In the genomic region with DNA sequence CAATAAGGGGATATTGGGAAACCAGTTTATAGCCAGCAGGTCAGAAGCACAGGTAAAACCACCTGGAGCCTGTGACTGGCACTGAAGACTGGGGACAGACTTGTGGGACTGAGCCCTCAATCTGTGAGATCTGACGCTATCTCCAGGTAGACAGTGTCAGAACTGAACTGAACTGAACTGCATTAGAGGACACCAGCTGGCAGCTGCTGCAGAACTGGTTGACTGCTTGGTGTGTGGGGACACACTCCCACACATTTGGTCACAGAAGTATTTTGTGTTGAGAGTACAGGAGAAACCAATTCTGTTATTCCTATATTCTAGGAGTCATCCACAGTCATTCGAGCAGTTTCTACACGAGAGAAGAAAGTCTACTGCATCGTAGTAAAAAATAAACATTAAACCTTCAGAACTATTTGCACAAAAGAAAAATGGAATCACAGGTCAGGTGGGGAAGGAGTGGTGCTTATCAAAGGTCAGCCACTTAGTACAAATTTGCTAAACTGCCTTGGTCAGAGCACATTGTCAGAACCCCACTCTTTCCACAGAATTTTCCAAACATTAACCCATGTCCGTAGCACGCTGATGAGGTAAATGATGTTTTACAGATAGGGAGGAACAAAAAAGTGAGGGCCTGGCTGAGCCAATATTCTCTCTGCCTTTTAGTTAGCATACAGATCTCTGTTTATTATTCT, we compare ENCODE assay signal across 15 cellular contexts.
DNase-seq lines count a peak whose midpoint lies in the region; TF ChIP-seq lines count a peak whose summit lies in the region.
"Had no signal": no experiment of that assay in that cellular context is flagged by ENCODE, and none has a peak within 500 bp of the region (broad histone marks: within the 10 kb centered on the region; RNA-seq: fewer than 3 reads in every experiment).

No MANE protein-coding gene starts in this region.

- peaks cover 3 to 35% (median 24%) of the 10 kb centered on the region in 4 donors for H3K4me1 ChIP-seq in liver (ENCODE audit: control insufficient read depth in 4 of 4, insufficient read depth in 4 of 4, low read length in 3 of 4)
- H3K4me1 ChIP-seq: prostate gland had no signal

- no peak overlapping the region for H3K4me3 ChIP-seq in liver (ENCODE audit: low read depth in 1 of 3, low read length in 3 of 3)
- H3K4me3 ChIP-seq: lung, prostate gland had no signal

- no peaks in the 10 kb centered on the region for H3K9me3 ChIP-seq in liver (ENCODE audit: control insufficient read depth in 4 of 4, low read length in 3 of 4)
- H3K9me3 ChIP-seq: BE2C, prostate gland had no signal

- TF ChIP-seq CTCF in liver (IDR thresholded peaks at IDR 0.05; ENCODE audit: low read depth, low read length, missing input control), result no peak
- no peak for TF ChIP-seq CTCF in type B pancreatic cell (conservative IDR thresholded peaks at IDR 0.05)
- TF ChIP-seq CTCF in HFFc6 (IDR thresholded peaks at IDR 0.05), result no peak
- TF ChIP-seq CTCF in endothelial cell (IDR thresholded peaks at IDR 0.05; ENCODE audit: unreplicated experiment), result no peak

- H3K36me3 ChIP-seq in liver (ENCODE audit: control insufficient read depth in 4 of 4, insufficient read depth in 3 of 4, low read depth in 1 of 4, low read length in 3 of 4), result no peaks in the 10 kb centered on the region
- H3K36me3 ChIP-seq: BE2C, prostate gland had no signal

- H3K27me3 Mint-ChIP-seq in T-helper 2 cell treated with Interferon-gamma antibody and Interleukin-4, amounts not matched to agents 5 μg/mL and 100 μg/mL, for 36 hours (ENCODE audit: low read depth), result no peaks in the 10 kb centered on the region
- H3K27me3 Mint-ChIP-seq in type B pancreatic cell, result no peaks in the 10 kb centered on the region
- H3K27me3 Mint-ChIP-seq in HFFc6 (ENCODE audit: insufficient read depth), result no peaks in the 10 kb centered on the region; the same call in 1 of the 2 replicates
- peaks cover 2% of the 10 kb centered on the region for H3K27me3 Mint-ChIP-seq in endothelial cell (ENCODE audit: unreplicated experiment)
- H3K27me3 Mint-ChIP-seq: activated naive CD8-positive, alpha-beta T cell treated with anti-CD3 and anti-CD28 coated beads, Interleukin-2, amount 10 ng/mL, durations not matched to agents 7 days and 5 days had no signal

- H3K9me3 Mint-ChIP-seq in T-helper 2 cell treated with Interferon-gamma antibody and Interleukin-4, amounts not matched to agents 5 μg/mL and 100 μg/mL, for 36 hours, result peaks cover 3% of the 10 kb centered on the region
- no peaks in the 10 kb centered on the region for H3K9me3 Mint-ChIP-seq in type B pancreatic cell
- H3K9me3 Mint-ChIP-seq in HFFc6, result no peaks in the 10 kb centered on the region
- no peaks in the 10 kb centered on the region for H3K9me3 Mint-ChIP-seq in endothelial cell (ENCODE audit: unreplicated experiment)

- TF ChIP-seq RAD21 in liver (IDR thresholded peaks at IDR 0.05), result peak; percentile 55 to 62

- peak overlapping the region; percentile 19 for H3K27ac Mint-ChIP-seq in T-helper 2 cell treated with Interferon-gamma antibody and Interleukin-4, amounts not matched to agents 5 μg/mL and 100 μg/mL, for 36 hours
- peak overlapping the region; percentile 77 for H3K27ac Mint-ChIP-seq in type B pancreatic cell
- H3K27ac Mint-ChIP-seq in HFFc6, result no peak overlapping the region
- H3K27ac Mint-ChIP-seq in endothelial cell (ENCODE audit: unreplicated experiment), result no peak overlapping the region
- H3K27ac Mint-ChIP-seq: activated naive CD8-positive, alpha-beta T cell treated with anti-CD3 and anti-CD28 coated beads, Interleukin-2, amount 10 ng/mL, durations not matched to agents 7 days and 5 days had no signal

- 36% methylated on average over 6 of the region's 6 CpGs for WGBS in liver

- H3K4me3 Mint-ChIP-seq in T-helper 2 cell treated with Interferon-gamma antibody and Interleukin-4, amounts not matched to agents 5 μg/mL and 100 μg/mL, for 36 hours, result peak overlapping the region; percentile 29
- H3K4me3 Mint-ChIP-seq in type B pancreatic cell (peak overlapping the region; percentile 19), HFFc6 (no peak overlapping the region), endothelial cell (ENCODE audit: unreplicated experiment) (no peak overlapping the region)
- H3K4me3 Mint-ChIP-seq: activated naive CD8-positive, alpha-beta T cell treated with anti-CD3 and anti-CD28 coated beads, Interleukin-2, amount 10 ng/mL, durations not matched to agents 7 days and 5 days had no signal

- peaks cover 59% of the 10 kb centered on the region for H3K4me1 Mint-ChIP-seq in T-helper 2 cell treated with Interferon-gamma antibody and Interleukin-4, amounts not matched to agents 5 μg/mL and 100 μg/mL, for 36 hours (ENCODE audit: low read depth)
- peaks cover 47% of the 10 kb centered on the region for H3K4me1 Mint-ChIP-seq in type B pancreatic cell (ENCODE audit: unreplicated experiment)
- peaks cover 34% of the 10 kb centered on the region for H3K4me1 Mint-ChIP-seq in HFFc6 (ENCODE audit: low read depth)
- H3K4me1 Mint-ChIP-seq in endothelial cell (ENCODE audit: unreplicated experiment), result peaks cover 8% of the 10 kb centered on the region

- peak overlapping the region; percentile 91 for H3K27ac ChIP-seq in liver (ENCODE audit: low read depth in 1 of 2, low read length in 2 of 2)
- H3K27ac ChIP-seq: prostate gland had no signal

- H3K36me3 Mint-ChIP-seq in T-helper 2 cell treated with Interferon-gamma antibody and Interleukin-4, amounts not matched to agents 5 μg/mL and 100 μg/mL, for 36 hours (ENCODE audit: low read depth), result no peaks in the 10 kb centered on the region
- H3K36me3 Mint-ChIP-seq in type B pancreatic cell (no peaks in the 10 kb centered on the region), HFFc6 (ENCODE audit: low read depth) (peaks cover 15% of the 10 kb centered on the region; the same call in 1 of the 2 replicates), endothelial cell (ENCODE audit: low read depth, unreplicated experiment) (no peaks in the 10 kb centered on the region)

- H3K9ac ChIP-seq in liver (ENCODE audit: low read depth in 1 of 2, low read length in 2 of 2), result peak overlapping the region in 1 of 2 donors; percentile 91

- DNase-seq in stimulated activated CD4-positive, alpha-beta T cell treated with anti-CD3 and anti-CD28 coated beads, Interleukin-1b, Interleukin-23, amount 100 ng/mL, for 48 hours, result peak; percentile 32
- no peak for DNase-seq in stimulated activated CD4-positive, alpha-beta T cell treated with anti-CD3 and anti-CD28 coated beads, Interleukin-4, amount 100 ng/mL, for 24 hours
- no peak for DNase-seq in T-helper 2 cell treated with Interferon-gamma antibody and Interleukin-4, amounts not matched to agents 5 μg/mL and 100 μg/mL, for 36 hours (ENCODE audit: low spot score)
- no peak for DNase-seq in type B pancreatic cell (ENCODE audit: extremely low spot score, unreplicated experiment)
- DNase-seq in HFFc6, result no peak
- no peak for DNase-seq in SW480 (ENCODE audit: low spot score)
- no peak for DNase-seq in endothelial cell (ENCODE audit: low spot score)
- DNase-seq: activated CD4-positive, CD25-positive, alpha-beta regulatory T cell; activated naive CD8-positive, alpha-beta T cell treated with anti-CD3 and anti-CD28 coated beads, Interleukin-2, amount 10 ng/mL, durations not matched to agents 7 days and 5 days; BE2C; NCI-H446; trophoblast cell had no signal

- H3K27me3 ChIP-seq in liver (ENCODE audit: control insufficient read depth in 4 of 4, insufficient read depth in 4 of 4, low read length in 3 of 4), result no peaks in the 10 kb centered on the region
- H3K27me3 ChIP-seq: BE2C had no signal

TF ChIP-seq in liver, 16 proteins besides CTCF, POLR2A, EP300 and RAD21 (continues in another document):
- TF ChIP-seq EGR1 (IDR thresholded peaks at IDR 0.05; ENCODE audit: low read depth in 2 of 2) (peak in 1 of 2 donors; percentile 80), RXRA (IDR thresholded peaks at IDR 0.05) (peak; percentile 89 to 94), JUND (IDR thresholded peaks at IDR 0.05) (peak; percentile 69 to 93), FOXA1 (IDR thresholded peaks at IDR 0.05) (peak; percentile 22), SP1 (IDR thresholded peaks at IDR 0.05) (peak; percentile 90), GABPA (IDR thresholded peaks at IDR 0.05 in 1 of 2, conservative IDR thresholded peaks at IDR 0.05 in 1 of 2) (peak in 1 of 2 donors; percentile 26), TAF1 (conservative IDR thresholded peaks at IDR 0.05) (peak; percentile 43), YY1 (IDR thresholded peaks at IDR 0.05) (peak; percentile 95)
- TF ChIP-seq, protein P1, sequence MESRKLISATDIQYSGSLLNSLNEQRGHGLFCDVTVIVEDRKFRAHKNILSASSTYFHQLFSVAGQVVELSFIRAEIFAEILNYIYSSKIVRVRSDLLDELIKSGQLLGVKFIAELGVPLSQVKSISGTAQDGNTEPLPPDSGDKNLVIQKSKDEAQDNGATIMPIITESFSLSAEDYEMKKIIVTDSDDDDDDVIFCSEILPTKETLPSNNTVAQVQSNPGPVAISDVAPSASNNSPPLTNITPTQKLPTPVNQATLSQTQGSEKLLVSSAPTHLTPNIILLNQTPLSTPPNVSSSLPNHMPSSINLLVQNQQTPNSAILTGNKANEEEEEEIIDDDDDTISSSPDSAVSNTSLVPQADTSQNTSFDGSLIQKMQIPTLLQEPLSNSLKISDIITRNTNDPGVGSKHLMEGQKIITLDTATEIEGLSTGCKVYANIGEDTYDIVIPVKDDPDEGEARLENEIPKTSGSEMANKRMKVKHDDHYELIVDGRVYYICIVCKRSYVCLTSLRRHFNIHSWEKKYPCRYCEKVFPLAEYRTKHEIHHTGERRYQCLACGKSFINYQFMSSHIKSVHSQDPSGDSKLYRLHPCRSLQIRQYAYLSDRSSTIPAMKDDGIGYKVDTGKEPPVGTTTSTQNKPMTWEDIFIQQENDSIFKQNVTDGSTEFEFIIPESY (IDR thresholded peaks at IDR 0.05), result peak; percentile 85
- TF ChIP-seq, protein P2, sequence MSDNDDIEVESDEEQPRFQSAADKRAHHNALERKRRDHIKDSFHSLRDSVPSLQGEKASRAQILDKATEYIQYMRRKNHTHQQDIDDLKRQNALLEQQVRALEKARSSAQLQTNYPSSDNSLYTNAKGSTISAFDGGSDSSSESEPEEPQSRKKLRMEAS (IDR thresholded peaks at IDR 0.05), result peak; percentile 77
- TF ChIP-seq, protein P3, sequence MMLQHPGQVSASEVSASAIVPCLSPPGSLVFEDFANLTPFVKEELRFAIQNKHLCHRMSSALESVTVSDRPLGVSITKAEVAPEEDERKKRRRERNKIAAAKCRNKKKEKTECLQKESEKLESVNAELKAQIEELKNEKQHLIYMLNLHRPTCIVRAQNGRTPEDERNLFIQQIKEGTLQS (IDR thresholded peaks at IDR 0.05), result peak; percentile 83

Comparison
In these comparisons a context has a peak if more than half of its experiments do, and no peak if none do; other contexts are left out.
1. H3K27ac Mint-ChIP-seq: peak in T-helper 2 cell treated with Interferon-gamma antibody and Interleukin-4, amounts not matched to agents 5 μg/mL and 100 μg/mL, for 36 hours (single experiment) and type B pancreatic cell (single experiment); none in HFFc6 (single experiment) and endothelial cell (single experiment).
2. H3K4me3 Mint-ChIP-seq: peak in T-helper 2 cell treated with Interferon-gamma antibody and Interleukin-4, amounts not matched to agents 5 μg/mL and 100 μg/mL, for 36 hours (single experiment) and type B pancreatic cell (single experiment); none in HFFc6 (single experiment) and endothelial cell (single experiment).